Comparison of ENCODE assay signal across 8 cellular contexts in the genomic region with DNA sequence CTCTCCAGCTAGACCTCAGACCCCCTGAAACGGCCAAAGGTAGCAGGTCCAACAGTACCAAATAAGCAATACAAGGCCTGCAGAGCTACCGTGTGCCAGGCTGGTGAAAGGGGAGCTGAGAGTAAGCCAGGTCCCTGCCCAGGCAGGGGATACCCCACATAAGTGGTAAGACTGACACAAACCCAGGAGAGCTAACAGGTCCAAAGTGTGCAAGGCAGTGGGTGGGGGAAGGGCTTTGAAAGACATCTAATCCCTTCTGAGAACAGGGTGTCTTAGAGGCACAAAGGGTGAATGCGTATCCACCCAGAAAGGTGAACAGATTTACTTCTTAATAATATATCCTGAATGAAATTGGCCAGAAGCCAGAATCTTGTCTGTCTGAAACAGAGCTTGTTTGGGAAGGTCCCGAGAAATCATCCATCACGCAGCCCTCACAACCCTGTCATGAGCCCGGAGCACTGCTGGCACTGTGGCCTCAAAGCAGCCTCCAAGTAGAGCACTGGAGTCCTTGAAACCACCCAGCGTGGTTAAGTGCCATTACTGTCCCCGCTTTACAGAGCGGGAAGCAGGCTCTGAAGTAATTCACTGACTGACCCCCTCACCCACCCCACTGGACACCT. TPM values are rescaled to one million over a fixed set of nuclear protein-coding genes. Genes with fewer than 3 reads are reported as not detected.
A peak's percentile ranks its signal among the peaks of the same experiment; 100 is the strongest.
DNase-seq lines count a peak whose midpoint lies in the region; ATAC-seq, FAIRE-seq and TF ChIP-seq lines count a peak whose summit lies in the region.

No MANE protein-coding gene starts in this region.

- no peak for FAIRE-seq in astrocyte (lab: Jason Lieb, UNC)

- H3K4me3 Mint-ChIP-seq in astrocyte (ENCODE audit: unreplicated experiment), result peak overlapping the region; percentile 95
- peak overlapping the region; percentile 90 for H3K4me3 Mint-ChIP-seq in stimulated activated effector memory CD8-positive, alpha-beta T cell treated with anti-CD3 and anti-CD28 coated beads, Interleukin-12 subunit alpha, Interleukin-12 subunit beta, amount 100 ng/mL, for 72 hours

- H3K9ac ChIP-seq in HUES6 (ENCODE audit: low read length) (peak overlapping the region; percentile 95), astrocyte (ENCODE audit: low read length) (peak overlapping the region; percentile 89)

- peaks cover 3% of the 10 kb centered on the region for H3K27me3 Mint-ChIP-seq in astrocyte (ENCODE audit: low read depth, unreplicated experiment)

- ATAC-seq in stimulated activated effector memory CD8-positive, alpha-beta T cell treated with anti-CD3 and anti-CD28 coated beads, Interleukin-12 subunit alpha, Interleukin-12 subunit beta, amount 100 ng/mL, for 72 hours, result no peak
- ATAC-seq in GM21825 (IDR thresholded peaks at IDR 0.05; ENCODE audit: unreplicated experiment), result no peak

- in situ Hi-C loops in G401 (cut with HindIII; ENCODE audit: low sequenced_read_pairs), result no loop called here

- H3K4me2 ChIP-seq in astrocyte (ENCODE audit: low read length), result peak overlapping the region; percentile 100

- peaks cover 6% of the 10 kb centered on the region for H3K36me3 Mint-ChIP-seq in astrocyte (ENCODE audit: low read depth, unreplicated experiment)
- peaks cover 33% of the 10 kb centered on the region for H3K36me3 Mint-ChIP-seq in stimulated activated effector memory CD8-positive, alpha-beta T cell treated with anti-CD3 and anti-CD28 coated beads, Interleukin-12 subunit alpha, Interleukin-12 subunit beta, amount 100 ng/mL, for 72 hours

- H3K4me1 ChIP-seq in HUES6 (ENCODE audit: control insufficient read depth, insufficient read depth, low read length), result peaks cover 48% of the 10 kb centered on the region
- peaks cover 22% of the 10 kb centered on the region for H3K4me1 ChIP-seq in astrocyte (ENCODE audit: insufficient read depth, low read length)

- H3K27me3 ChIP-seq in HUES6 (ENCODE audit: control insufficient read depth, insufficient read depth, low read length), result no peaks in the 10 kb centered on the region
- H3K27me3 ChIP-seq in astrocyte (ENCODE audit: insufficient read depth, low read length), result no peaks in the 10 kb centered on the region

- no peaks in the 10 kb centered on the region for H3K9me3 Mint-ChIP-seq in astrocyte (ENCODE audit: unreplicated experiment)
- H3K9me3 Mint-ChIP-seq in stimulated activated effector memory CD8-positive, alpha-beta T cell treated with anti-CD3 and anti-CD28 coated beads, Interleukin-12 subunit alpha, Interleukin-12 subunit beta, amount 100 ng/mL, for 72 hours, result no peaks in the 10 kb centered on the region

- no peak overlapping the region for H3K27ac ChIP-seq in HUES6 (ENCODE audit: low read depth, low read length)
- H3K27ac ChIP-seq in astrocyte (ENCODE audit: low read depth, low read length), result peak overlapping the region; percentile 54

- H3K27ac Mint-ChIP-seq in astrocyte (ENCODE audit: unreplicated experiment), result peak overlapping the region; percentile 72
- peak overlapping the region; percentile 89 for H3K27ac Mint-ChIP-seq in stimulated activated effector memory CD8-positive, alpha-beta T cell treated with anti-CD3 and anti-CD28 coated beads, Interleukin-12 subunit alpha, Interleukin-12 subunit beta, amount 100 ng/mL, for 72 hours

- TF ChIP-seq CTCF in astrocyte (IDR thresholded peaks at IDR 0.05; ENCODE audit: insufficient read depth, low read depth, low read length), result no peak
- no peak for TF ChIP-seq CTCF in GM20000 (IDR thresholded peaks at IDR 0.05; ENCODE audit: extremely low read depth, missing control alignments)

- H3K4me3 ChIP-seq in HUES6 (ENCODE audit: low read depth, low read length), result peak overlapping the region; percentile 91
- peak overlapping the region; percentile 93 for H3K4me3 ChIP-seq in astrocyte (ENCODE audit: insufficient read depth, low read depth, low read length)

- H3K9me3 ChIP-seq in HUES6 (ENCODE audit: control insufficient read depth, insufficient read depth, low read depth, low read length), result no peaks in the 10 kb centered on the region
- no peaks in the 10 kb centered on the region for H3K9me3 ChIP-seq in astrocyte (ENCODE audit: insufficient read depth, low read depth, low read length)

- H3K79me2 ChIP-seq in astrocyte (ENCODE audit: insufficient read depth, low read length), result peaks cover 65% of the 10 kb centered on the region

- DNase-seq in G401 (ENCODE audit: low spot score) (peak; percentile 56), astrocyte (ENCODE audit: low read depth) (no peak), iPS-NIHi7 (ENCODE audit: extremely low spot score) (peak; percentile 7), GM20000 (ENCODE audit: low spot score) (no peak)
- no peak for DNase-seq in stimulated activated effector memory CD8-positive, alpha-beta T cell treated with anti-CD3 and anti-CD28 coated beads, Interleukin-12 subunit alpha, Interleukin-12 subunit beta, amount 100 ng/mL, for 72 hours (ENCODE audit: low spot score in 2 of 2)
- DNase-seq in stimulated activated CD4-positive, alpha-beta T cell treated with anti-CD3 and anti-CD28 coated beads, Interleukin-1b, Interleukin-23, amount 100 ng/mL, for 48 hours, result no peak

- peaks cover 61% of the 10 kb centered on the region for H4K20me1 ChIP-seq in astrocyte (ENCODE audit: insufficient read depth, low read length)

- peaks cover 18% of the 10 kb centered on the region for H3K36me3 ChIP-seq in HUES6 (ENCODE audit: control insufficient read depth, insufficient read depth, low read length)
- H3K36me3 ChIP-seq in astrocyte (ENCODE audit: insufficient read depth, low read length), result peaks cover 3% of the 10 kb centered on the region

- H3K4me1 Mint-ChIP-seq in astrocyte (ENCODE audit: low read depth, unreplicated experiment), result peaks cover 26% of the 10 kb centered on the region
- H3K4me1 Mint-ChIP-seq in stimulated activated effector memory CD8-positive, alpha-beta T cell treated with anti-CD3 and anti-CD28 coated beads, Interleukin-12 subunit alpha, Interleukin-12 subunit beta, amount 100 ng/mL, for 72 hours, result peaks cover 39% of the 10 kb centered on the region

- H2AFZ ChIP-seq in astrocyte (ENCODE audit: low read depth, low read length), result no peak overlapping the region

RNA-seq across cellular contexts. Expression of a gene that starts 1.5 kb away (rescaled TPM):
- 976 and 1,104 TPM in 2 replicates for total RNA-seq in G401 (2014; rRNA removed; shearing (Covaris generic))
- total RNA-seq in astrocyte, result 265 and 318 TPM in 2 replicates

Comparison
In these comparisons a context has a peak if more than half of its experiments do, and no peak if none do; other contexts are left out.
1. DNase-seq: peak in G401 (single experiment) and iPS-NIHi7 (single experiment); none in astrocyte (single experiment), stimulated activated effector memory CD8-positive, alpha-beta T cell treated with anti-CD3 and anti-CD28 coated beads, Interleukin-12 subunit alpha, Interleukin-12 subunit beta, amount 100 ng/mL, for 72 hours (0 of 2), GM20000 (single experiment) and stimulated activated CD4-positive, alpha-beta T cell treated with anti-CD3 and anti-CD28 coated beads, Interleukin-1b, Interleukin-23, amount 100 ng/mL, for 48 hours (single experiment).